In genomic region chr17:6497496-6498221, GRCh38 we compare ENCODE assay signal across 1 cellular context.
TF ChIP-seq lines count a peak whose summit lies in the region.

No MANE protein-coding gene starts in this region.

TF ChIP-seq in GM23338, 12 proteins besides CTCF, POLR2A, EP300 and RAD21 (continued from another document):
- TF ChIP-seq ZNF462 (CRISPR knock-in tag; IDR thresholded peaks at IDR 0.05) (no peak), ZNF114 (CRISPR knock-in tag; IDR thresholded peaks at IDR 0.05) (no peak), EZH2phosphoT487 (IDR thresholded peaks at IDR 0.05; ENCODE audit: unreplicated experiment) (no peak), POLR2AphosphoS5 (IDR thresholded peaks at IDR 0.05; ENCODE audit: low read depth) (no peak), STAT1 (IDR thresholded peaks at IDR 0.05; ENCODE audit: unreplicated experiment) (no peak), CREB1 (CRISPR knock-in tag; IDR thresholded peaks at IDR 0.05; ENCODE audit: low read depth) (no peak), JUNB (IDR thresholded peaks at IDR 0.05; ENCODE audit: unreplicated experiment) (no peak), REST (IDR thresholded peaks at IDR 0.05; ENCODE audit: unreplicated experiment) (no peak), EZH2 (IDR thresholded peaks at IDR 0.05; ENCODE audit: low read depth, unreplicated experiment) (no peak)
